Comparison of ENCODE assay signal across 8 cellular contexts in genomic region chr21:45981154-45981606, GRCh38. TPM values are rescaled to one million over a fixed set of nuclear protein-coding genes. Genes with fewer than 3 reads are reported as not detected.
DNase-seq lines count a peak whose midpoint lies in the region; ATAC-seq and TF ChIP-seq lines count a peak whose summit lies in the region.

No MANE protein-coding gene starts in this region.

- ATAC-seq in HG03039 (IDR thresholded peaks at IDR 0.05; ENCODE audit: unreplicated experiment) (no peak), GM21526 (IDR thresholded peaks at IDR 0.05; ENCODE audit: low FRiP score, unreplicated experiment) (no peak)

- H3K36me3 Mint-ChIP-seq in MCF 10A (ENCODE audit: insufficient read depth, unreplicated experiment), result peaks cover 4% of the 10 kb centered on the region

- TF ChIP-seq CTCF in MCF 10A (IDR thresholded peaks at IDR 0.05; ENCODE audit: unreplicated experiment) (no peak), retinal pigment epithelial cell (conservative IDR thresholded peaks at IDR 0.05; ENCODE audit: low read depth, low read length) (no peak)

- intact Hi-C loops in MCF 10A (cut with micrococcal nuclease), result no loop called here

- peak; percentile 89 for DNase-seq in EL
- peak; percentile 68 for DNase-seq in MV-4-11 (lab: John Stamatoyannopoulos, UW)
- DNase-seq in T1000 (lab: John Stamatoyannopoulos, UW), result peak; percentile 79
- DNase-seq in MCF 10A (ENCODE audit: unreplicated experiment), result peak; percentile 66
- DNase-seq in retinal pigment epithelial cell (ENCODE audit: low read depth), result peak; percentile 43

- H3K4me3 ChIP-seq in iPS-11a (ENCODE audit: low read depth, low read length), result peak overlapping the region; percentile 30
- H3K4me3 ChIP-seq in retinal pigment epithelial cell (ENCODE audit: low read length), result peak overlapping the region; percentile 42

- no peaks in the 10 kb centered on the region for H3K9me3 Mint-ChIP-seq in MCF 10A (ENCODE audit: unreplicated experiment)

- H3K27me3 Mint-ChIP-seq in MCF 10A (ENCODE audit: insufficient read depth, unreplicated experiment), result peaks cover 19% of the 10 kb centered on the region

- no peak overlapping the region for H3K27ac Mint-ChIP-seq in MCF 10A (ENCODE audit: low read depth, unreplicated experiment)

- no TSS peak for BruUV-seq in MCF 10A (replicated peaks; lab: Mats Ljungman, UMichigan)

- no peak overlapping the region for H3K4me3 Mint-ChIP-seq in MCF 10A (ENCODE audit: unreplicated experiment)

- CTCF ChIA-PET in MCF 10A (lab: Yijun Ruan, JAX), result interaction anchor here (0.6 to 2.0 kb wide), 2 partner anchors 11 to 100 kb away, joined by 6 to 13 read pairs; no protein-coding TSS in a partner anchor

- no peaks in the 10 kb centered on the region for H3K4me1 Mint-ChIP-seq in MCF 10A (ENCODE audit: insufficient read depth, unreplicated experiment)

- POLR2A ChIA-PET in MCF 10A (lab: Yijun Ruan, JAX), result interaction anchor here (0.6 kb wide), 1 partner anchor 238 kb away, joined by 3 read pairs; no protein-coding TSS in a partner anchor

RNA-seq across cellular contexts. Expression of gene COL6A1, which starts 0.4 kb away (rescaled TPM):
- total RNA-seq in MCF 10A (2022), result 3.2 and 3.5 TPM in 2 replicates
